In the genomic region with DNA sequence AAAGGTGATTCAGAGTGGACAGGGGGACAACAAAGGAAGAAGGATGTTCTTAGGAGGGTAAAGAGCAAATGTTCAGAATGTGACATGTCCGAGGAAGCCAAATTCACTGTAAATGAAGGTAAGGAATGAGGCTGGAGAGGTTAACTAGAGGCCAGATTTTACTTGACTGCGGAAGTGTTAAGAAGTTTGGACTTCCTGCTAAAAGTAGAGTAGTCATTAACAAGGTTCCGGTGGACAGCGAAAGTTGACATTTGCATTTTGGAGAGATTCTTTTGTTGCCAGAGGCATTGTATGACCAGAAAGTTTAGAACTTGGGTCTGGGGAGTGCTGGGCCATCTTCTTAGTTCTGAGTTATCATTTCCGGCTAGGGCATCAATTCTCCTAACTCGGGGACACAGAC, we compare ENCODE assay signal across 22 cellular contexts.
"Had no signal": no experiment of that assay in that cellular context is flagged by ENCODE, and none has a peak within 500 bp of the region (broad histone marks: within the 10 kb centered on the region; RNA-seq: fewer than 3 reads in every experiment).

No MANE protein-coding gene starts in this region.

- H3K27me3 ChIP-seq: brain microvascular endothelial cell, cardiac muscle cell had no signal

- H3K36me3 ChIP-seq: brain microvascular endothelial cell, cardiac muscle cell had no signal

- DNase-seq: activated B cell treated with CpG ODN at 0.5 μM for 24 hours; activated CD4-positive, alpha-beta T cell treated with anti-CD3 and anti-CD28 coated beads for 1 hour; activated CD4-positive, alpha-beta T cell treated with anti-CD3 and anti-CD28 coated beads, Interleukin-2, amount 10 ng/mL, durations not matched to agents 24 days and 14 days; activated CD4-positive, alpha-beta T cell treated with anti-CD3 and anti-CD28 coated beads, Interleukin-2, amount 50 U/mL, for 48 hours; activated CD8-positive, alpha-beta memory T cell treated with anti-CD3 and anti-CD28 coated beads for 24 hours; activated gamma-delta T cell; activated naive CD4-positive, alpha-beta T cell treated with anti-CD3 and anti-CD28 coated beads for 36 hours; activated naive CD8-positive, alpha-beta T cell treated with anti-CD3 and anti-CD28 coated beads for 36 hours; activated T-cell treated with anti-CD3 and anti-CD28 coated beads, Interleukin-2, amount 50 U/mL, for 4 hours; brain microvascular endothelial cell; Kasumi-1; NCI-H1105 treated with DMSO at 0.1 percent for 48 hours; NCI-H1436 treated with DMSO at 0.1 percent for 48 hours; NCI-H187; NCI-H2081; NCI-H510A treated with DMSO at 0.1 percent for 48 hours; PC-3; SIG-M5; T-helper 17 cell; T-helper 9 cell had no signal

- H3K9me3 Mint-ChIP-seq: activated B cell treated with CpG ODN at 0.5 μM for 24 hours; activated CD4-positive, alpha-beta T cell treated with anti-CD3 and anti-CD28 coated beads, Interleukin-2, amount 10 ng/mL, durations not matched to agents 24 days and 14 days; activated naive CD4-positive, alpha-beta T cell treated with anti-CD3 and anti-CD28 coated beads for 36 hours; activated naive CD8-positive, alpha-beta T cell treated with anti-CD3 and anti-CD28 coated beads for 36 hours; activated T-cell treated with anti-CD3 and anti-CD28 coated beads, Interleukin-2, amount 50 U/mL, for 4 hours had no signal

- H3K27ac ChIP-seq: brain microvascular endothelial cell, cardiac muscle cell had no signal

- H3K4me3 Mint-ChIP-seq: activated B cell treated with CpG ODN at 0.5 μM for 24 hours; activated CD4-positive, alpha-beta T cell treated with anti-CD3 and anti-CD28 coated beads, Interleukin-2, amount 10 ng/mL, durations not matched to agents 24 days and 14 days; activated naive CD4-positive, alpha-beta T cell treated with anti-CD3 and anti-CD28 coated beads for 36 hours; activated naive CD8-positive, alpha-beta T cell treated with anti-CD3 and anti-CD28 coated beads for 36 hours; activated T-cell treated with anti-CD3 and anti-CD28 coated beads, Interleukin-2, amount 50 U/mL, for 4 hours; T-helper 17 cell had no signal

- ATAC-seq: activated T-cell treated with anti-CD3 and anti-CD28 coated beads, Interleukin-2, amount 50 U/mL, for 4 hours; PC-3; T-helper 17 cell had no signal

- H3K4me1 Mint-ChIP-seq: activated B cell treated with CpG ODN at 0.5 μM for 24 hours; activated naive CD8-positive, alpha-beta T cell treated with anti-CD3 and anti-CD28 coated beads for 36 hours had no signal

- FAIRE-seq: TTC549 had no signal

- H3K4me3 ChIP-seq: cardiac muscle cell had no signal

- H3K36me3 Mint-ChIP-seq: activated naive CD8-positive, alpha-beta T cell treated with anti-CD3 and anti-CD28 coated beads for 36 hours had no signal

- H3K27ac Mint-ChIP-seq: activated B cell treated with CpG ODN at 0.5 μM for 24 hours; activated CD4-positive, alpha-beta T cell treated with anti-CD3 and anti-CD28 coated beads, Interleukin-2, amount 10 ng/mL, durations not matched to agents 24 days and 14 days; activated naive CD4-positive, alpha-beta T cell treated with anti-CD3 and anti-CD28 coated beads for 36 hours; activated naive CD8-positive, alpha-beta T cell treated with anti-CD3 and anti-CD28 coated beads for 36 hours had no signal
